15 cellular contexts compared by ENCODE assay signal in the genomic region with DNA sequence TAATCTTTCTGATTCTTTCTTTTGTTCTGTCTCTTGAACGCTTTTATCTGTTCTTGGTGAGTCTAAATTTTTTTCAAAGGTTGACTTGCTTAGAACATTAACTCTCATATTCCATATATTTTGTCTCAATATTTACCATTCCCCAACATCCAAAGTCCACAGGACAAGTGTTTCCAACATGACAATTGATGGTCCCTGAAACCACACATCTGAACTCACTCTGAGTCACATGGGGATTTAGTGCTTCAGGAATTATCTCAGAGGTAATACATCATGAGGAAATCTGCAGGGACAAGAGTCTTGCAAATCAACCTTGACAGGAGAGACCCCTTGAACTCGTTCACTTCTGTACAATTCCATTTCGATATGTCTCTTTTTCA.
"Had no signal": no experiment of that assay in that cellular context is flagged by ENCODE, and none has a peak within 500 bp of the region (broad histone marks: within the 10 kb centered on the region; RNA-seq: fewer than 3 reads in every experiment).

No MANE protein-coding gene starts in this region.

- H3K36me3 ChIP-seq: gastroesophageal sphincter, prostate gland, thyroid gland had no signal

- FAIRE-seq: kidney, urothelium cell line had no signal

- DNase-seq: activated CD4-positive, CD25-positive, alpha-beta regulatory T cell treated with anti-CD3 and anti-CD28 coated beads, Interleukin-2, amount 50 U/mL, for 72 hours; activated naive CD4-positive, alpha-beta T cell; activated naive CD8-positive, alpha-beta T cell treated with anti-CD3 and anti-CD28 coated beads, Interleukin-2, amount 10 ng/mL, durations not matched to agents 7 days and 5 days; anterior cingulate cortex; effector memory CD8-positive, alpha-beta T cell; kidney; left ventricle myocardium superior; mesendoderm; thyroid gland had no signal

- H3K27ac ChIP-seq: epithelial cell of prostate, gastroesophageal sphincter, prostate gland, thyroid gland had no signal

- H3K9me3 ChIP-seq: gastroesophageal sphincter, prostate gland, thyroid gland had no signal

- ATAC-seq: effector memory CD8-positive, alpha-beta T cell; gastroesophageal sphincter; sciatic nerve; stimulated activated memory B cell treated with anti-CD40 and anti-IgM and Interleukin-4, amounts not matched to agents 10 μg/mL and 1 μg/mL and 100 μg/mL, for 72 hours had no signal

- H3K27me3 ChIP-seq: gastroesophageal sphincter, thyroid gland had no signal

- H3K4me1 ChIP-seq: gastroesophageal sphincter, prostate gland, thyroid gland had no signal

- H3K4me3 ChIP-seq: gastroesophageal sphincter, prostate gland, thyroid gland had no signal
